ENCODE assay signal across 24 cellular contexts in the genomic region with DNA sequence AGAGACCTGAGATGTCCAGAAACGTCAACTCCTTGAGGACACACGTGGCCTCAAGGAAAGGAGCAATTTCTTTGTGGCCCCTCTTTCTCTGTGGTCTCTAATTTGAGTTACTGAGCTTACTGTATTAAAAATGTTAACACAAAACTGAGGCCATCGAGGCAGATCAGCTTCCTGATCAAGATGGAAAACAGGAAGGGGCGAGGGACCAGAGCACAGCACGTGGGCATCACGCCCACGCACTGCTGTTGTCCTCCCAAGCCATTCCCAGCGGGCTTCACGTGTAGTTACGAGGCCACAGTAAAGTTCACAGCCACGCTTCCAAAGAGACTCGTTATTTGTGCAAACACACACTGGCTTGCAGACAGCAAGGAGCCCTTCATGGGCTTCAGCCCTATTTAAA.
DNase-seq lines count a peak whose midpoint lies in the region; ATAC-seq, FAIRE-seq and TF ChIP-seq lines count a peak whose summit lies in the region.
"Had no signal": no experiment of that assay in that cellular context is flagged by ENCODE, and none has a peak within 500 bp of the region (broad histone marks: within the 10 kb centered on the region; RNA-seq: fewer than 3 reads in every experiment).

No MANE protein-coding gene starts in this region.

- DNase-seq in right cardiac atrium (no peak), cardiac septum (ENCODE audit: low spot score) (no peak), K562 (ENCODE audit: extremely low read depth in 1 of 4, low spot score in 3 of 4) (no peak), transverse colon (no peak), NCI-H748 treated with DMSO at 0.1 percent for 48 hours (lab: John Stamatoyannopoulos, UW) (no peak)
- DNase-seq: BE2C; CD4-positive, CD25-positive, alpha-beta regulatory T cell; DND-41; Kasumi-1; MG63; NCI-H1048; NCI-H1417 treated with DMSO at 0.1 percent for 48 hours; NCI-H1930; NCI-H69; NK-92 treated with Interleukin-12 subunit alpha and Interleukin-12 subunit beta, amount 100 ng/mL, for 24 hours; SIG-M5; SK-N-SH had no signal

- no peak for TF ChIP-seq CTCF in K562 (IDR thresholded peaks at IDR 0.05 in 2 of 3, conservative IDR thresholded peaks at IDR 0.05 in 1 of 3; ENCODE audit: insufficient read depth in 2 of 3, low read depth in 1 of 3, low read length in 3 of 3)
- no peak for TF ChIP-seq CTCF in transverse colon (IDR thresholded peaks at IDR 0.05)

- H3K27me3 ChIP-seq in right cardiac atrium (ENCODE audit: control insufficient read depth, insufficient read depth) (no peaks in the 10 kb centered on the region), K562 (ENCODE audit: control insufficient read depth in 2 of 2, insufficient read depth in 2 of 2, low read length in 2 of 2) (no peaks in the 10 kb centered on the region), muscle layer of colon (ENCODE audit: control insufficient read depth in 1 of 2, insufficient read depth in 2 of 2, low read length in 2 of 2) (no peaks in the 10 kb centered on the region), transverse colon (no peaks in the 10 kb centered on the region)
- H3K27me3 ChIP-seq: BE2C, MG63 had no signal

- intact Hi-C loops in right cardiac atrium (cut with DNase I) (no loop called here), cardiac septum (cut with DNase I) (no loop called here), K562 (cut with micrococcal nuclease) (loop anchor here (5.0 kb wide), 1 partner anchor 147 kb away; no protein-coding TSS in a partner anchor), transverse colon (cut with DNase I; ENCODE audit: low total_unique reads) (no loop called here)

- no peak overlapping the region for H3K4me2 ChIP-seq in K562 (ENCODE audit: insufficient read depth, low read length)
- H3K4me2 ChIP-seq: SK-N-SH had no signal

- POLR2A ChIA-PET in K562 (lab: Yijun Ruan, JAX), result no interaction called here

- no peak overlapping the region for H2AFZ ChIP-seq in K562 (ENCODE audit: low read depth, low read length)

- peaks cover 24% of the 10 kb centered on the region for H4K20me1 ChIP-seq in K562 (replicated peaks; ENCODE audit: control insufficient read depth, insufficient read depth, low read length)

- 49% methylated on average over 12 of the region's 12 CpGs for WGBS in right cardiac atrium
- 60% methylated on average over 12 of the region's 12 CpGs for WGBS in K562 (ENCODE audit: insufficient coverage, low coverage, missing lambda C conversion rate)
- WGBS in transverse colon (ENCODE audit: low coverage in 1 of 2), 2 donors, result 64 to 80% methylated on average over 2 to 12 of the region's 12 CpGs

- in situ Hi-C loops in K562 (cut with MboI), result no loop called here
- in situ Hi-C loops in transverse colon (cut with MboI; ENCODE audit: low pct_ligation_motif_present in 1 of 4, low pct_unique_long_range_greater_than_20kb in 1 of 4, low sequenced_read_pairs in 3 of 4), result no loop called here

- H3K79me2 ChIP-seq in K562 (ENCODE audit: control insufficient read depth, insufficient read depth, low read length), result peaks cover 71% of the 10 kb centered on the region

- TF ChIP-seq POLR2A in K562 (conservative IDR thresholded peaks at IDR 0.05) (no peak), transverse colon (IDR thresholded peaks at IDR 0.05) (no peak)

- peak overlapping the region; percentile 43 for H3K27ac ChIP-seq in right cardiac atrium (ENCODE audit: low read length)
- no peak overlapping the region for H3K27ac ChIP-seq in K562 (ENCODE audit: extremely low read depth, low read depth, low read length)
- peak overlapping the region; percentile 53 for H3K27ac ChIP-seq in muscle layer of colon (ENCODE audit: low read depth, low read length)
- peak overlapping the region in 3 of 4 donors; percentile 69 to 76 (median 72) for H3K27ac ChIP-seq in transverse colon
- H3K27ac ChIP-seq: RWPE1 had no signal

- H3K9ac ChIP-seq in K562 (ENCODE audit: insufficient read depth in 1 of 2, low read depth in 2 of 2, low read length in 2 of 2), result peak overlapping the region in 1 of 2 experiments; percentile 65; a peak in 1 of 4 replicates
- no peak overlapping the region for H3K9ac ChIP-seq in muscle layer of colon (ENCODE audit: low read length)
- H3K9ac ChIP-seq: SK-N-SH had no signal

- H3K4me3 ChIP-seq in right cardiac atrium (ENCODE audit: low read length), result no peak overlapping the region
- H3K4me3 ChIP-seq in K562, result no peak overlapping the region
- H3K4me3 ChIP-seq in muscle layer of colon (ENCODE audit: low read depth in 1 of 2, low read length in 2 of 2), result no peak overlapping the region
- H3K4me3 ChIP-seq in transverse colon, result no peak overlapping the region
- H3K4me3 ChIP-seq: MG63 had no signal

- no peak for ATAC-seq in right cardiac atrium
- ATAC-seq in K562, result no peak
- ATAC-seq in HG02763 (IDR thresholded peaks at IDR 0.05; ENCODE audit: unreplicated experiment), result no peak
- ATAC-seq in GM18870 (IDR thresholded peaks at IDR 0.05; ENCODE audit: unreplicated experiment), result no peak
- ATAC-seq: HCT116 had no signal

- H3K9me3 ChIP-seq in right cardiac atrium (ENCODE audit: control insufficient read depth, low read length) (no peaks in the 10 kb centered on the region), K562 (replicated peaks; ENCODE audit: control insufficient read depth, insufficient read depth, low read depth, low read length) (no peaks in the 10 kb centered on the region), muscle layer of colon (ENCODE audit: low read length) (no peaks in the 10 kb centered on the region), transverse colon (no peaks in the 10 kb centered on the region)
- H3K9me3 ChIP-seq: BE2C, MG63, SK-N-SH had no signal

- no peak for TF ChIP-seq RAD21 in K562 (CRISPR knock-in tag; conservative IDR thresholded peaks at IDR 0.05 in 1 of 2, IDR thresholded peaks at IDR 0.05 in 1 of 2)

- FAIRE-seq in K562 (lab: Jason Lieb, UNC), result no peak
- FAIRE-seq: GM12892, H1 had no signal

- no TSS peak for BruUV-seq in K562 (replicated peaks; lab: Mats Ljungman, UMichigan)

- H3K4me1 ChIP-seq in right cardiac atrium (ENCODE audit: control insufficient read depth, insufficient read depth, low read length), result peaks cover 8% of the 10 kb centered on the region
- H3K4me1 ChIP-seq in K562 (replicated peaks in 1 of 2; ENCODE audit: control insufficient read depth in 2 of 2, insufficient read depth in 2 of 2, low read length in 2 of 2), result peaks cover 42 to 50% of the 10 kb centered on the region in 2 experiments
- H3K4me1 ChIP-seq in muscle layer of colon (ENCODE audit: insufficient read depth, low read length), result peaks cover 78% of the 10 kb centered on the region
- peaks cover 32 to 60% (median 39%) of the 10 kb centered on the region in 4 donors for H3K4me1 ChIP-seq in transverse colon

- H3K36me3 ChIP-seq in K562 (ENCODE audit: control insufficient read depth, insufficient read depth, low read length), result no peaks in the 10 kb centered on the region
- no peaks in the 10 kb centered on the region for H3K36me3 ChIP-seq in muscle layer of colon (ENCODE audit: insufficient read depth, low read length)
- no peaks in the 10 kb centered on the region for H3K36me3 ChIP-seq in transverse colon
- H3K36me3 ChIP-seq: BE2C, MG63 had no signal

- CTCF ChIA-PET in K562 (lab: Yijun Ruan, JAX; ENCODE audit: low intra/inter-chr PET ratio), result no interaction called here

- no peak for TF ChIP-seq EP300 in K562 (IDR thresholded peaks at IDR 0.05; ENCODE audit: low read length)
- TF ChIP-seq EP300 in transverse colon (IDR thresholded peaks at IDR 0.05; ENCODE audit: low read depth), result no peak

- no peaks in the 10 kb centered on the region for H3K9me1 ChIP-seq in K562 (ENCODE audit: control insufficient read depth, insufficient read depth, low read length)

TF ChIP-seq in K562, 482 proteins besides CTCF, POLR2A, EP300 and RAD21 (continues in another document):
- TF ChIP-seq, protein P1, sequence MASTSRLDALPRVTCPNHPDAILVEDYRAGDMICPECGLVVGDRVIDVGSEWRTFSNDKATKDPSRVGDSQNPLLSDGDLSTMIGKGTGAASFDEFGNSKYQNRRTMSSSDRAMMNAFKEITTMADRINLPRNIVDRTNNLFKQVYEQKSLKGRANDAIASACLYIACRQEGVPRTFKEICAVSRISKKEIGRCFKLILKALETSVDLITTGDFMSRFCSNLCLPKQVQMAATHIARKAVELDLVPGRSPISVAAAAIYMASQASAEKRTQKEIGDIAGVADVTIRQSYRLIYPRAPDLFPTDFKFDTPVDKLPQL (IDR thresholded peaks at IDR 0.05; ENCODE audit: extremely low read depth, insufficient read length), result no peak
- TF ChIP-seq, protein P2, sequence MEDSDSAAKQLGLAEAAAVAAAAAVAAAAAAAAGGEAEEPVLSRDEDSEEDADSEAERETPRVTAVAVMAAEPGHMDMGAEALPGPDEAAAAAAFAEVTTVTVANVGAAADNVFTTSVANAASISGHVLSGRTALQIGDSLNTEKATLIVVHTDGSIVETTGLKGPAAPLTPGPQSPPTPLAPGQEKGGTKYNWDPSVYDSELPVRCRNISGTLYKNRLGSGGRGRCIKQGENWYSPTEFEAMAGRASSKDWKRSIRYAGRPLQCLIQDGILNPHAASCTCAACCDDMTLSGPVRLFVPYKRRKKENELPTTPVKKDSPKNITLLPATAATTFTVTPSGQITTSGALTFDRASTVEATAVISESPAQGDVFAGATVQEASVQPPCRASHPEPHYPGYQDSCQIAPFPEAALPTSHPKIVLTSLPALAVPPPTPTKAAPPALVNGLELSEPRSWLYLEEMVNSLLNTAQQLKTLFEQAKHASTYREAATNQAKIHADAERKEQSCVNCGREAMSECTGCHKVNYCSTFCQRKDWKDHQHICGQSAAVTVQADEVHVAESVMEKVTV (CRISPR knock-in tag; IDR thresholded peaks at IDR 0.05), result no peak
- TF ChIP-seq EGR1 (conservative IDR thresholded peaks at IDR 0.05) (peak; percentile 83), SPI1 (IDR thresholded peaks at IDR 0.05; ENCODE audit: borderline replicate concordance, low read depth, low read length) (peak; percentile 5; the same call in 1 of the 2 replicates), XRCC5 (IDR thresholded peaks at IDR 0.05; ENCODE audit: low read depth, low read length) (no peak), POLR2G (IDR thresholded peaks at IDR 0.05; ENCODE audit: low read depth, low read length) (no peak)
- TF ChIP-seq, protein P3, sequence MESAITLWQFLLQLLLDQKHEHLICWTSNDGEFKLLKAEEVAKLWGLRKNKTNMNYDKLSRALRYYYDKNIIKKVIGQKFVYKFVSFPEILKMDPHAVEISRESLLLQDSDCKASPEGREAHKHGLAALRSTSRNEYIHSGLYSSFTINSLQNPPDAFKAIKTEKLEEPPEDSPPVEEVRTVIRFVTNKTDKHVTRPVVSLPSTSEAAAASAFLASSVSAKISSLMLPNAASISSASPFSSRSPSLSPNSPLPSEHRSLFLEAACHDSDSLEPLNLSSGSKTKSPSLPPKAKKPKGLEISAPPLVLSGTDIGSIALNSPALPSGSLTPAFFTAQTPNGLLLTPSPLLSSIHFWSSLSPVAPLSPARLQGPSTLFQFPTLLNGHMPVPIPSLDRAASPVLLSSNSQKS (CRISPR knock-in tag; IDR thresholded peaks at IDR 0.05), result no peak
